Comparison of ENCODE assay signal across 25 cellular contexts in the genomic region with DNA sequence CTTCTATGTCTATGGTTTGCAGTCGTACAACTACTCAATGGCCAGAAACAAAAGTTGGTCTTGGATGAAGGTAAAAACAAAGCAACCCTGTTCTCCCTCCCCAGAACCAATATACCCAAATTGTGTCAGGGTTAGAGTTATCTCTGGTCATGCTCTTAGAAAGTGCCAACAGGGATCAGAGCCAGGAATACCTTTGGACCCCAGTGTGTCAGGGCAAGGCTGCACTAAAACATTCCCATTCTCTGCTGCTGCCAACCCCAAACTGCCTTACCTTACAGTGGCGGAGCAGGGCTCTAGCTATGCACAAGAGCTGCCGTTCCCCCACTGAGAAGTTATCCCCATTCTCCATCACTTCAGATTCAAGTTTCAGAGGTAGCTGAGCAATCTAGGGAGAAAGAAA.
"Had no signal": no experiment of that assay in that cellular context is flagged by ENCODE, and none has a peak within 500 bp of the region (broad histone marks: within the 10 kb centered on the region; RNA-seq: fewer than 3 reads in every experiment).

No MANE protein-coding gene starts in this region.

- H3K4me1 ChIP-seq: colonic mucosa, gastrocnemius medialis, lower lobe of right lung had no signal

- ATAC-seq: effector memory CD8-positive, alpha-beta T cell; esophagus mucosa; gastrocnemius medialis; heart right ventricle; left cardiac atrium; lower lobe of right lung; mucosa of descending colon had no signal

- H3K9me3 ChIP-seq: colonic mucosa, esophagus squamous epithelium, gastrocnemius medialis, heart right ventricle, left ventricle myocardium inferior, lower lobe of right lung, mucosa of descending colon had no signal

- H3K36me3 ChIP-seq: colonic mucosa had no signal

- H3K27ac ChIP-seq: colonic mucosa, epithelial cell of prostate, gastrocnemius medialis, heart right ventricle, left ventricle myocardium inferior, lower lobe of right lung had no signal

- H3K4me3 ChIP-seq: colonic mucosa, esophagus squamous epithelium, gastrocnemius medialis, heart right ventricle, left ventricle myocardium inferior, lower lobe of right lung, mucosa of descending colon had no signal

- H3K27me3 ChIP-seq: colonic mucosa, esophagus squamous epithelium, gastrocnemius medialis, heart right ventricle had no signal

- DNase-seq: colonic mucosa; cortex of kidney; effector CD8-positive, alpha-beta T cell; effector memory CD8-positive, alpha-beta T cell; endodermal cell; erythroblast; esophagus squamous epithelium; foreskin fibroblast; foreskin melanocyte; gastrocnemius medialis; glutamatergic neuron; head of caudate nucleus; heart right ventricle; hippocampal formation; left cardiac atrium; left ventricle myocardium inferior; lower lobe of right lung; mesenchymal stem cell; mucosa of descending colon; naive B cell had no signal

- FAIRE-seq: endometrium, islet of Langerhans, keratinocyte had no signal
